16 cellular contexts compared by ENCODE assay signal in genomic region chr6:142306736-142307135, GRCh38. TPM values are rescaled to one million over a fixed set of nuclear protein-coding genes. Genes with fewer than 3 reads are reported as not detected.
DNase-seq lines count a peak whose midpoint lies in the region; ATAC-seq and TF ChIP-seq lines count a peak whose summit lies in the region.
"Had no signal": no experiment of that assay in that cellular context is flagged by ENCODE, and none has a peak within 500 bp of the region (broad histone marks: within the 10 kb centered on the region; RNA-seq: fewer than 3 reads in every experiment).

No MANE protein-coding gene starts in this region.

- H3K27me3 ChIP-seq in Panc1 (ENCODE audit: control insufficient read depth, insufficient read depth, low read length) (no peaks in the 10 kb centered on the region), hepatocyte (no peaks in the 10 kb centered on the region)
- no peaks in the 10 kb centered on the region for H3K27me3 ChIP-seq in CD4-positive, alpha-beta T cell (ENCODE audit: control insufficient read depth, insufficient read depth, low read length)
- H3K27me3 ChIP-seq: BLaER1 treated with 17β-estradiol and CSF1 and Interleukin-3, amounts not matched to agents 10 nM and 100 nM; SJSA1 had no signal

- peaks cover 47% of the 10 kb centered on the region for H3K27me3 Mint-ChIP-seq in activated CD4-positive, alpha-beta T cell treated with anti-CD3 and anti-CD28 coated beads, Interleukin-2, amount 10 ng/mL, durations not matched to agents 24 days and 14 days
- H3K27me3 Mint-ChIP-seq in activated CD4-positive, alpha-beta T cell treated with anti-CD3 and anti-CD28 coated beads for 36 hours = peaks cover 18% of the 10 kb centered on the region
- H3K27me3 Mint-ChIP-seq in CD4-positive, alpha-beta T cell = peaks cover 28% of the 10 kb centered on the region

- no peak overlapping the region for H3K27ac Mint-ChIP-seq in activated CD4-positive, alpha-beta T cell treated with anti-CD3 and anti-CD28 coated beads, Interleukin-2, amount 10 ng/mL, durations not matched to agents 24 days and 14 days
- no peak overlapping the region for H3K27ac Mint-ChIP-seq in activated CD4-positive, alpha-beta T cell treated with anti-CD3 and anti-CD28 coated beads for 36 hours
- H3K27ac Mint-ChIP-seq in CD4-positive, alpha-beta T cell = no peak overlapping the region

- H3K4me1 ChIP-seq in Panc1 (ENCODE audit: control insufficient read depth, insufficient read depth, low read length) (peaks cover 66% of the 10 kb centered on the region), hepatocyte (ENCODE audit: insufficient read depth) (no peaks in the 10 kb centered on the region)

- H3K79me2 ChIP-seq in hepatocyte = peaks cover 70% of the 10 kb centered on the region

- no peaks in the 10 kb centered on the region for H4K20me1 ChIP-seq in hepatocyte (ENCODE audit: insufficient read depth, poor library complexity, severe bottlenecking)
- H4K20me1 ChIP-seq: BLaER1 treated with 17β-estradiol and CSF1 and Interleukin-3, amounts not matched to agents 10 nM and 100 nM had no signal

- no peaks in the 10 kb centered on the region for H3K36me3 Mint-ChIP-seq in activated CD4-positive, alpha-beta T cell treated with anti-CD3 and anti-CD28 coated beads, Interleukin-2, amount 10 ng/mL, durations not matched to agents 24 days and 14 days (ENCODE audit: low read depth)
- no peaks in the 10 kb centered on the region for H3K36me3 Mint-ChIP-seq in activated CD4-positive, alpha-beta T cell treated with anti-CD3 and anti-CD28 coated beads for 36 hours (ENCODE audit: low read depth)
- H3K36me3 Mint-ChIP-seq in CD4-positive, alpha-beta T cell (ENCODE audit: low read depth) = no peaks in the 10 kb centered on the region

- TF ChIP-seq CTCF in Panc1 (IDR thresholded peaks at IDR 0.05) = no peak
- TF ChIP-seq CTCF in hepatocyte (IDR thresholded peaks at IDR 0.05; ENCODE audit: poor library complexity) = no peak
- TF ChIP-seq CTCF in CD4-positive, alpha-beta T cell (IDR thresholded peaks at IDR 0.05) = no peak

- H3K9me3 Mint-ChIP-seq in activated CD4-positive, alpha-beta T cell treated with anti-CD3 and anti-CD28 coated beads, Interleukin-2, amount 10 ng/mL, durations not matched to agents 24 days and 14 days = no peaks in the 10 kb centered on the region
- H3K9me3 Mint-ChIP-seq in activated CD4-positive, alpha-beta T cell treated with anti-CD3 and anti-CD28 coated beads for 36 hours (ENCODE audit: low read depth) = no peaks in the 10 kb centered on the region
- no peaks in the 10 kb centered on the region for H3K9me3 Mint-ChIP-seq in CD4-positive, alpha-beta T cell

- POLR2A ChIA-PET in activated CD4-positive, alpha-beta T cell treated with anti-CD3 and anti-CD28 coated beads for 36 hours (lab: Charles Lee) = no interaction called here
- POLR2A ChIA-PET in Panc1 (lab: Charles Lee) = no interaction called here
- POLR2A ChIA-PET in CD4-positive, alpha-beta T cell (lab: Charles Lee) = no interaction called here

- in situ Hi-C loops in Panc1 (cut with HindIII; ENCODE audit: low pct_unique_long_range_greater_than_20kb, low sequenced_read_pairs) = no loop called here

- intact Hi-C loops in activated CD4-positive, alpha-beta T cell treated with anti-CD3 and anti-CD28 coated beads, Interleukin-2, amount 10 ng/mL, durations not matched to agents 24 days and 14 days (cut with micrococcal nuclease) = no loop called here
- intact Hi-C loops in activated CD4-positive, alpha-beta T cell treated with anti-CD3 and anti-CD28 coated beads for 36 hours (cut with DNase I, micrococcal nuclease) = no loop called here
- intact Hi-C loops in Panc1 (cut with micrococcal nuclease; ENCODE audit: unreplicated experiment) = loop anchor here (10.0 kb wide), 1 partner anchor 152 kb away; no protein-coding TSS in a partner anchor
- intact Hi-C loops in CD4-positive, alpha-beta T cell (cut with DNase I, micrococcal nuclease) = no loop called here

- H3K9me3 ChIP-seq in Panc1 (ENCODE audit: control insufficient read depth, insufficient read depth, low read depth, low read length) = no peaks in the 10 kb centered on the region
- no peaks in the 10 kb centered on the region for H3K9me3 ChIP-seq in hepatocyte (ENCODE audit: low read depth)
- no peaks in the 10 kb centered on the region for H3K9me3 ChIP-seq in CD4-positive, alpha-beta T cell (ENCODE audit: control insufficient read depth, low read length)

- H3K4me1 Mint-ChIP-seq in activated CD4-positive, alpha-beta T cell treated with anti-CD3 and anti-CD28 coated beads, Interleukin-2, amount 10 ng/mL, durations not matched to agents 24 days and 14 days = peaks cover 5% of the 10 kb centered on the region
- peaks cover 5% of the 10 kb centered on the region for H3K4me1 Mint-ChIP-seq in activated CD4-positive, alpha-beta T cell treated with anti-CD3 and anti-CD28 coated beads for 36 hours
- peaks cover 9% of the 10 kb centered on the region for H3K4me1 Mint-ChIP-seq in CD4-positive, alpha-beta T cell (ENCODE audit: low read depth)

- peak; percentile 18 for DNase-seq in activated CD4-positive, alpha-beta T cell treated with anti-CD3 and anti-CD28 coated beads, Interleukin-2, amount 10 ng/mL, durations not matched to agents 24 days and 14 days
- no peak for DNase-seq in activated CD4-positive, alpha-beta T cell treated with anti-CD3 and anti-CD28 coated beads for 36 hours
- DNase-seq in Panc1 (ENCODE audit: low read depth, low spot score) = no peak
- DNase-seq in hepatocyte (ENCODE audit: low spot score) = no peak
- no peak for DNase-seq in HK-2 (ENCODE audit: unreplicated experiment)
- no peak for DNase-seq in CD4-positive, alpha-beta T cell
- DNase-seq: DMS 273 treated with DMSO at 0.1 percent for 48 hours; MV-4-11; NCI-H187 treated with DMSO at 0.1 percent for 48 hours; NCI-H2171; NCI-H446 treated with DMSO at 0.1 percent for 48 hours; NK-92 treated with Interleukin-12 subunit alpha and Interleukin-12 subunit beta, amount 100 ng/mL, for 24 hours had no signal

- 74% methylated on average over 1 of the region's 1 CpG for WGBS in hepatocyte (ENCODE audit: low lambda C conversion rate, missing lambda C conversion rate)

- no peak overlapping the region for H3K4me3 Mint-ChIP-seq in activated CD4-positive, alpha-beta T cell treated with anti-CD3 and anti-CD28 coated beads, Interleukin-2, amount 10 ng/mL, durations not matched to agents 24 days and 14 days
- no peak overlapping the region for H3K4me3 Mint-ChIP-seq in activated CD4-positive, alpha-beta T cell treated with anti-CD3 and anti-CD28 coated beads for 36 hours
- H3K4me3 Mint-ChIP-seq in CD4-positive, alpha-beta T cell = no peak overlapping the region

- BruUV-seq in Panc1 (replicated peaks; lab: Mats Ljungman, UMichigan) = no TSS peak

- H2AFZ ChIP-seq in hepatocyte = no peak overlapping the region

- ATAC-seq in activated CD4-positive, alpha-beta T cell treated with anti-CD3 and anti-CD28 coated beads for 36 hours = no peak
- ATAC-seq in Panc1 (no peak), GM21717 (IDR thresholded peaks at IDR 0.05; ENCODE audit: unreplicated experiment) (no peak), HG02970 (IDR thresholded peaks at IDR 0.05; ENCODE audit: low FRiP score, unreplicated experiment) (no peak)
- ATAC-seq in CD4-positive, alpha-beta T cell (ENCODE audit: poor library complexity) = no peak

- peak overlapping the region; percentile 88 for H3K4me2 ChIP-seq in hepatocyte
- H3K4me2 ChIP-seq: BLaER1 treated with 17β-estradiol and CSF1 and Interleukin-3, amounts not matched to agents 10 nM and 100 nM had no signal

- H3K36me3 ChIP-seq in Panc1 (ENCODE audit: control insufficient read depth, insufficient read depth, low read length) = peaks cover 29% of the 10 kb centered on the region
- no peaks in the 10 kb centered on the region for H3K36me3 ChIP-seq in hepatocyte (replicated peaks; ENCODE audit: insufficient read depth, low read depth)
- H3K36me3 ChIP-seq: BLaER1 treated with 17β-estradiol and CSF1 and Interleukin-3, amounts not matched to agents 10 nM and 100 nM; SJSA1 had no signal

- H3K9me2 ChIP-seq in hepatocyte (replicated peaks; ENCODE audit: insufficient read depth) = no peaks in the 10 kb centered on the region

- CTCF ChIA-PET in activated CD4-positive, alpha-beta T cell treated with anti-CD3 and anti-CD28 coated beads for 36 hours (lab: Charles Lee) = interaction anchor here (0.6 to 1.2 kb wide), 2 partner anchors 28 to 50 kb away, joined by 3 read pairs; no protein-coding TSS in a partner anchor
- CTCF ChIA-PET in Panc1 (lab: Charles Lee) = no interaction called here
- CTCF ChIA-PET in CD4-positive, alpha-beta T cell (lab: Charles Lee) = no interaction called here

- H3K27ac ChIP-seq in Panc1 (ENCODE audit: low read length) (peak overlapping the region; percentile 100), hepatocyte (peak overlapping the region; percentile 0)
- no peak overlapping the region for H3K27ac ChIP-seq in CD4-positive, alpha-beta T cell (ENCODE audit: low read depth, low read length)
- H3K27ac ChIP-seq: BLaER1 treated with 17β-estradiol and CSF1 and Interleukin-3, amounts not matched to agents 10 nM and 100 nM; SJSA1 had no signal

- peak overlapping the region in 1 of 2 experiments; percentile 85; a peak in 3 of 4 replicates for H3K4me3 ChIP-seq in Panc1 (ENCODE audit: low read depth in 2 of 2, low read length in 2 of 2)
- no peak overlapping the region for H3K4me3 ChIP-seq in hepatocyte
- H3K4me3 ChIP-seq: BLaER1 treated with 17β-estradiol and CSF1 and Interleukin-3, amounts not matched to agents 10 nM and 100 nM; SJSA1 had no signal

RNA-seq across cellular contexts. Expression of gene ADGRG6, which starts 4.9 kb away (rescaled TPM):
- total RNA-seq in activated CD4-positive, alpha-beta T cell treated with anti-CD3 and anti-CD28 coated beads, Interleukin-2, amount 10 ng/mL, durations not matched to agents 24 days and 14 days = not detected in 2 replicates
- total RNA-seq in activated CD4-positive, alpha-beta T cell treated with anti-CD3 and anti-CD28 coated beads for 36 hours = under 1 TPM; 0.26 to 0.43 TPM
- total RNA-seq in Panc1 (2021; ENCODE audit: unreplicated experiment) (259 TPM), hepatocyte (59.5 and 92.0 TPM in 2 replicates)
- polyA plus RNA-seq in Panc1 (2012; ENCODE audit: insufficient read length) = 87.8 TPM
- 13.9 and 15.0 TPM in 2 replicates for polyA plus RNA-seq in hepatocyte
- total RNA-seq in CD4-positive, alpha-beta T cell = under 1 TPM; 0.31 to 0.63 TPM

Comparison
In these comparisons a context has a peak if more than half of its experiments do, and no peak if none do; other contexts are left out.
1. RNA of gene ADGRG6, which starts 4.9 kb away (total RNA-seq): 259 TPM in Panc1 (single experiment) and 59.5 to 92.0 TPM in hepatocyte; 0.31 to 0.63 TPM in CD4-positive, alpha-beta T cell, 0.26 to 0.43 TPM in activated CD4-positive, alpha-beta T cell treated with anti-CD3 and anti-CD28 coated beads for 36 hours and not detected in activated CD4-positive, alpha-beta T cell treated with anti-CD3 and anti-CD28 coated beads, Interleukin-2, amount 10 ng/mL, durations not matched to agents 24 days and 14 days; every median in the first group is over 10 times any median in the second.